Comparison of ENCODE assay signal across 9 cellular contexts in genomic region chr11:75140269-75141138, GRCh38. TPM values are rescaled to one million over a fixed set of nuclear protein-coding genes. Genes with fewer than 3 reads are reported as not detected.
DNase-seq lines count a peak whose midpoint lies in the region; ATAC-seq, FAIRE-seq and TF ChIP-seq lines count a peak whose summit lies in the region.
"Had no signal": no experiment of that assay in that cellular context is flagged by ENCODE, and none has a peak within 500 bp of the region (broad histone marks: within the 10 kb centered on the region; RNA-seq: fewer than 3 reads in every experiment).

No MANE protein-coding gene starts in this region.

- H3K27me3 Mint-ChIP-seq in neural progenitor cell (ENCODE audit: insufficient read depth, low read depth) = peaks cover 13% of the 10 kb centered on the region

- H3K27ac Mint-ChIP-seq in neural progenitor cell = no peak overlapping the region

- H3K36me3 ChIP-seq in fibroblast of lung (ENCODE audit: control insufficient read depth, insufficient read depth, low read length) (no peaks in the 10 kb centered on the region), neural progenitor cell (no peaks in the 10 kb centered on the region)

- H3K9me3 ChIP-seq in fibroblast of lung (ENCODE audit: control insufficient read depth, insufficient read depth, low read depth, low read length) (no peaks in the 10 kb centered on the region), neural progenitor cell (ENCODE audit: low read depth) (no peaks in the 10 kb centered on the region)

- H3K4me3 Mint-ChIP-seq in neural progenitor cell = no peak overlapping the region

- H3K9me3 Mint-ChIP-seq in neural progenitor cell = no peaks in the 10 kb centered on the region

- H3K4me1 Mint-ChIP-seq in neural progenitor cell = peaks cover 6% of the 10 kb centered on the region

- no peaks in the 10 kb centered on the region for H4K20me1 ChIP-seq in fibroblast of lung (ENCODE audit: control insufficient read depth, extremely low read depth, insufficient read depth, low read length)
- no peaks in the 10 kb centered on the region for H4K20me1 ChIP-seq in neural progenitor cell (ENCODE audit: low read depth)

- TF ChIP-seq POLR2A in GM12891 (IDR thresholded peaks at IDR 0.05; ENCODE audit: low read depth, low read length) = no peak

- H3K27me3 ChIP-seq in fibroblast of lung (ENCODE audit: control insufficient read depth, insufficient read depth, low read length) (peaks cover 4% of the 10 kb centered on the region), neural progenitor cell (no peaks in the 10 kb centered on the region)

- H2AFZ ChIP-seq in fibroblast of lung (ENCODE audit: low read length) (no peak overlapping the region), neural progenitor cell (replicated peaks) (no peak overlapping the region)

- ATAC-seq in GM19328 (IDR thresholded peaks at IDR 0.05; ENCODE audit: unreplicated experiment) = no peak

- peak; percentile 22 for DNase-seq in ACHN
- peak; percentile 70 for DNase-seq in GM12891 (ENCODE audit: insufficient read length, low spot score)
- peak; percentile 69 for DNase-seq in NCI-H69 (lab: John Stamatoyannopoulos, UW)
- peak; percentile 63 for DNase-seq in activated T-cell treated with anti-CD3 and anti-CD28 coated beads for 24 hours (ENCODE audit: low read depth)
- DNase-seq in fibroblast of lung (ENCODE audit: low read depth in 2 of 2) = peak; percentile 12 to 26
- DNase-seq in neural progenitor cell (ENCODE audit: low spot score) = peak; percentile 69
- peak in 30 of 49 donors; percentile 9 to 69 (median 32) for DNase-seq in substantia nigra (lab: John Stamatoyannopoulos, UW)

- H3K79me2 ChIP-seq in fibroblast of lung (ENCODE audit: control insufficient read depth, insufficient read depth, low read length) (no peaks in the 10 kb centered on the region), neural progenitor cell (ENCODE audit: low read depth) (no peaks in the 10 kb centered on the region)

- H3K4me1 ChIP-seq in fibroblast of lung (ENCODE audit: control insufficient read depth, extremely low read depth, insufficient read depth, low read length) (peaks cover 6% of the 10 kb centered on the region), neural progenitor cell (no peaks in the 10 kb centered on the region)

- in situ Hi-C loops in ACHN (cut with HindIII; ENCODE audit: low pct_ligation_motif_present, low pct_unique_long_range_greater_than_20kb, low sequenced_read_pairs) = no loop called here

- no peak overlapping the region for H3K4me3 ChIP-seq in fibroblast of lung (replicated peaks in 1 of 4; ENCODE audit: control extremely low read depth in 1 of 4, insufficient read depth in 1 of 4, low read depth in 3 of 4, low read length in 4 of 4)
- H3K4me3 ChIP-seq in neural progenitor cell = no peak overlapping the region

- H3K9ac ChIP-seq in fibroblast of lung (ENCODE audit: insufficient read depth, low read length) (no peak overlapping the region), neural progenitor cell (no peak overlapping the region)

- TF ChIP-seq CTCF in fibroblast of lung (conservative IDR thresholded peaks at IDR 0.05 in 1 of 2, IDR thresholded peaks at IDR 0.05 in 1 of 2; ENCODE audit: low read depth in 1 of 2, low read length in 2 of 2) = peak; percentile 79 to 91
- peak; percentile 92 for TF ChIP-seq CTCF in neural progenitor cell (IDR thresholded peaks at IDR 0.05)

- H3F3A ChIP-seq in neural progenitor cell (ENCODE audit: low read depth) = no peaks in the 10 kb centered on the region

- FAIRE-seq in GM12891 (lab: Jason Lieb, UNC) = peak; percentile 87

- H3K27ac ChIP-seq in fibroblast of lung (ENCODE audit: insufficient read depth, low read length) (no peak overlapping the region), neural progenitor cell (no peak overlapping the region), substantia nigra (ENCODE audit: low read depth, low read length, poor library complexity, severe bottlenecking) (no peak overlapping the region)

- no peaks in the 10 kb centered on the region for H3K36me3 Mint-ChIP-seq in neural progenitor cell

- H3K4me2 ChIP-seq in fibroblast of lung (ENCODE audit: extremely low read depth, insufficient read depth, low read length) (no peak overlapping the region), neural progenitor cell (no peak overlapping the region)

TF ChIP-seq in GM12891, 5 proteins besides CTCF, POLR2A, EP300 and RAD21:
- TF ChIP-seq POU2F2 (IDR thresholded peaks at IDR 0.05; ENCODE audit: low read depth, low read length) = no peak
- TF ChIP-seq TAF1 (IDR thresholded peaks at IDR 0.05; ENCODE audit: low read depth, low read length) = no peak
- TF ChIP-seq SPI1 (IDR thresholded peaks at IDR 0.05; ENCODE audit: low read depth, low read length) = no peak
- no peak for TF ChIP-seq POLR2AphosphoS5 (IDR thresholded peaks at IDR 0.05; ENCODE audit: low read depth, low read length)
- TF ChIP-seq PAX5 (IDR thresholded peaks at IDR 0.05; ENCODE audit: insufficient read depth, low read length, severe bottlenecking) = no peak

RNA-seq across cellular contexts. Expression of gene SLCO2B1, which starts 10.4 kb away (rescaled TPM):
- polyA plus RNA-seq in GM12891 (2012; ENCODE audit: low read depth, missing spikeins) = 0.10 TPM
- under 0.01 TPM in 1 of 2 replicates, not detected in the other for total RNA-seq in fibroblast of lung
- polyA plus RNA-seq in fibroblast of lung = 0.09 TPM in 1 of 2 replicates, not detected in the other
- 0.22 TPM in 1 of 2 replicates, not detected in the other for polyA plus RNA-seq in fibroblast of lung (2012)
- not detected in 2 replicates for polyA minus RNA-seq in fibroblast of lung (ENCODE audit: low replicate concordance)
- 0.07 and 0.12 TPM in 2 replicates for total RNA-seq in neural progenitor cell (ENCODE audit: low replicate concordance)

RNA-seq across cellular contexts. Expression of gene OR2AT4, which starts 43.8 kb away (rescaled TPM):
- polyA plus RNA-seq in GM12891 (2012; ENCODE audit: low read depth, missing spikeins) = not detected
- total RNA-seq in fibroblast of lung (not detected in 2 replicates), neural progenitor cell (ENCODE audit: low replicate concordance) (0.22 TPM in 1 of 2 replicates, not detected in the other)
- polyA plus RNA-seq in fibroblast of lung = not detected in 2 replicates
- not detected in 2 replicates for polyA plus RNA-seq in fibroblast of lung (2012)
- not detected in 2 replicates for polyA minus RNA-seq in fibroblast of lung (ENCODE audit: low replicate concordance)
- total RNA-seq: subcutaneous adipose tissue had no signal

Comparison
In these comparisons a context has a peak if more than half of its experiments do, and no peak if none do; other contexts are left out.
1. DNase-seq: peak in every context shown above with its lines; median percentile 70 in GM12891; 69 in NCI-H69; 69 in neural progenitor cell; 63 in activated T-cell treated with anti-CD3 and anti-CD28 coated beads for 24 hours; 32 in substantia nigra; 22 in ACHN; 19 in fibroblast of lung.